ENCODE assay signal across 10 cellular contexts in genomic region chr1:23178931-23179330, GRCh38. TPM values are rescaled to one million over a fixed set of nuclear protein-coding genes. Genes with fewer than 3 reads are reported as not detected.
DNase-seq lines count a peak whose midpoint lies in the region; ATAC-seq and TF ChIP-seq lines count a peak whose summit lies in the region.
"Had no signal": no experiment of that assay in that cellular context is flagged by ENCODE, and none has a peak within 500 bp of the region (broad histone marks: within the 10 kb centered on the region; RNA-seq: fewer than 3 reads in every experiment).

No MANE protein-coding gene starts in this region.

- no peak overlapping the region for H3K9ac ChIP-seq in GM23248
- H3K9ac ChIP-seq in liver (ENCODE audit: low read depth in 1 of 2, low read length in 2 of 2): no peak overlapping the region

- no peaks in the 10 kb centered on the region for H3K9me3 Mint-ChIP-seq in activated T-helper 1 cell treated with anti-CD3 and anti-CD28 coated beads, Interleukin-12 subunit alpha, Interleukin-12 subunit beta, Interleukin-2, Interleukin-4 antibody, amounts not matched to agents 30 ng/mL and 10 ng/mL and 1 ng/mL, durations not matched to agents 14 hours and 24 hours and 36 hours
- H3K9me3 Mint-ChIP-seq: activated naive CD8-positive, alpha-beta T cell treated with anti-CD3 and anti-CD28 coated beads for 36 hours had no signal

- ATAC-seq in HG02610 (IDR thresholded peaks at IDR 0.05; ENCODE audit: unreplicated experiment): no peak

- peaks cover 9% of the 10 kb centered on the region for H3F3A ChIP-seq in GM23248 (ENCODE audit: insufficient read depth)

- H3K4me2 ChIP-seq in GM23248 (ENCODE audit: unreplicated experiment): no peak overlapping the region

- in situ Hi-C loops in GM23248 (cut with MboI): no loop called here

- no peaks in the 10 kb centered on the region for H3K9me2 ChIP-seq in GM23248 (ENCODE audit: insufficient read depth)

- H3K4me3 Mint-ChIP-seq in activated T-helper 1 cell treated with anti-CD3 and anti-CD28 coated beads, Interleukin-12 subunit alpha, Interleukin-12 subunit beta, Interleukin-2, Interleukin-4 antibody, amounts not matched to agents 30 ng/mL and 10 ng/mL and 1 ng/mL, durations not matched to agents 14 hours and 24 hours and 36 hours: peak overlapping the region; percentile 33
- H3K4me3 Mint-ChIP-seq: activated naive CD8-positive, alpha-beta T cell treated with anti-CD3 and anti-CD28 coated beads for 36 hours had no signal

- DNase-seq in AG09319 (ENCODE audit: extremely low read depth, low read depth) (no peak), GM23248 (peak; percentile 60), NCI-H510A (lab: John Stamatoyannopoulos, UW) (no peak), DMS153 (lab: John Stamatoyannopoulos, UW) (no peak), D341Med (ENCODE audit: low spot score) (no peak)
- no peak for DNase-seq in activated T-helper 1 cell treated with anti-CD3 and anti-CD28 coated beads, Interleukin-12 subunit alpha, Interleukin-12 subunit beta, Interleukin-2, Interleukin-4 antibody, amounts not matched to agents 30 ng/mL and 10 ng/mL and 1 ng/mL, durations not matched to agents 14 hours and 24 hours and 36 hours (ENCODE audit: low spot score)
- DNase-seq: activated naive CD8-positive, alpha-beta T cell treated with anti-CD3 and anti-CD28 coated beads for 36 hours had no signal

- no peaks in the 10 kb centered on the region for H3K36me3 Mint-ChIP-seq in activated T-helper 1 cell treated with anti-CD3 and anti-CD28 coated beads, Interleukin-12 subunit alpha, Interleukin-12 subunit beta, Interleukin-2, Interleukin-4 antibody, amounts not matched to agents 30 ng/mL and 10 ng/mL and 1 ng/mL, durations not matched to agents 14 hours and 24 hours and 36 hours (ENCODE audit: low read depth)
- H3K36me3 Mint-ChIP-seq: activated naive CD8-positive, alpha-beta T cell treated with anti-CD3 and anti-CD28 coated beads for 36 hours had no signal

- H3K27ac ChIP-seq in GM23248 (no peak overlapping the region), liver (ENCODE audit: low read depth in 1 of 2, low read length in 2 of 2) (no peak overlapping the region)

- H3K27me3 Mint-ChIP-seq in activated T-helper 1 cell treated with anti-CD3 and anti-CD28 coated beads, Interleukin-12 subunit alpha, Interleukin-12 subunit beta, Interleukin-2, Interleukin-4 antibody, amounts not matched to agents 30 ng/mL and 10 ng/mL and 1 ng/mL, durations not matched to agents 14 hours and 24 hours and 36 hours (ENCODE audit: insufficient read depth): peaks cover 22% of the 10 kb centered on the region

- TF ChIP-seq CTCF in AG09319 (IDR thresholded peaks at IDR 0.05; ENCODE audit: low read depth, low read length) (peak; percentile 12), liver (IDR thresholded peaks at IDR 0.05; ENCODE audit: low read depth, low read length, missing input control) (peak; percentile 10)

- no peak overlapping the region for H3K27ac Mint-ChIP-seq in activated T-helper 1 cell treated with anti-CD3 and anti-CD28 coated beads, Interleukin-12 subunit alpha, Interleukin-12 subunit beta, Interleukin-2, Interleukin-4 antibody, amounts not matched to agents 30 ng/mL and 10 ng/mL and 1 ng/mL, durations not matched to agents 14 hours and 24 hours and 36 hours
- H3K27ac Mint-ChIP-seq: activated naive CD8-positive, alpha-beta T cell treated with anti-CD3 and anti-CD28 coated beads for 36 hours had no signal

- H3K4me1 Mint-ChIP-seq in activated T-helper 1 cell treated with anti-CD3 and anti-CD28 coated beads, Interleukin-12 subunit alpha, Interleukin-12 subunit beta, Interleukin-2, Interleukin-4 antibody, amounts not matched to agents 30 ng/mL and 10 ng/mL and 1 ng/mL, durations not matched to agents 14 hours and 24 hours and 36 hours (ENCODE audit: low read depth): peaks cover 14% of the 10 kb centered on the region

- peak in 1 of 2 donors; percentile 35 for TF ChIP-seq RAD21 in liver (IDR thresholded peaks at IDR 0.05)

- H4K20me1 ChIP-seq in GM23248 (ENCODE audit: insufficient read depth): no peaks in the 10 kb centered on the region

- H2AFZ ChIP-seq in GM23248: 0 out of 2 replicates have a peak overlapping the region, but pooled peaks have one; percentile 75

- H3K36me3 ChIP-seq in GM23248 (ENCODE audit: low read depth): no peaks in the 10 kb centered on the region
- no peaks in the 10 kb centered on the region for H3K36me3 ChIP-seq in liver (ENCODE audit: control insufficient read depth in 4 of 4, insufficient read depth in 3 of 4, low read depth in 1 of 4, low read length in 3 of 4)

- H3K27me3 ChIP-seq in GM23248 (replicated peaks; ENCODE audit: insufficient read depth) (no peaks in the 10 kb centered on the region), liver (ENCODE audit: control insufficient read depth in 4 of 4, insufficient read depth in 4 of 4, low read length in 3 of 4) (no peaks in the 10 kb centered on the region)

- peaks cover 9% of the 10 kb centered on the region; the same call in 1 of the 2 replicates for H3K79me2 ChIP-seq in GM23248 (ENCODE audit: insufficient read depth)

- no peak overlapping the region for H3K4me3 ChIP-seq in GM23248
- H3K4me3 ChIP-seq in liver (ENCODE audit: low read depth in 1 of 3, low read length in 3 of 3): no peak overlapping the region
- H3K4me3 ChIP-seq: lung had no signal

- H3K9me3 ChIP-seq in GM23248 (ENCODE audit: low read depth): no peaks in the 10 kb centered on the region
- no peaks in the 10 kb centered on the region for H3K9me3 ChIP-seq in liver (ENCODE audit: control insufficient read depth in 4 of 4, low read length in 3 of 4)

- 65 to 68% methylated on average over 6 of the region's 6 CpGs for WGBS in GM23248 (ENCODE audit: low coverage in 1 of 2, low lambda C conversion rate in 2 of 2, missing lambda C conversion rate in 2 of 2), 2 experiments
- WGBS in liver: 64% methylated on average over 6 of the region's 6 CpGs

- intact Hi-C loops in activated T-helper 1 cell treated with anti-CD3 and anti-CD28 coated beads, Interleukin-12 subunit alpha, Interleukin-12 subunit beta, Interleukin-2, Interleukin-4 antibody, amounts not matched to agents 30 ng/mL and 10 ng/mL and 1 ng/mL, durations not matched to agents 14 hours and 24 hours and 36 hours (cut with micrococcal nuclease): no loop called here

- peaks cover 7% of the 10 kb centered on the region; the same call in 1 of the 2 replicates for H3K4me1 ChIP-seq in GM23248 (ENCODE audit: insufficient read depth)
- H3K4me1 ChIP-seq in liver (ENCODE audit: control insufficient read depth in 4 of 4, insufficient read depth in 4 of 4, low read length in 3 of 4): peaks cover 0 to 8% (median 4%) of the 10 kb centered on the region in 4 donors

TF ChIP-seq in liver, 16 proteins besides CTCF, POLR2A, EP300 and RAD21:
- TF ChIP-seq JUND (IDR thresholded peaks at IDR 0.05): no peak

RNA-seq across cellular contexts. Expression of gene LUZP1, which starts 10.3 kb away (rescaled TPM):
- 28.1 and 35.0 TPM in 2 replicates for total RNA-seq in GM23248 (2014; rRNA removed; shearing (Covaris generic))
- polyA plus RNA-seq in GM23248 (2016; fragmentation: Nextera tagmentation; extraction: Ambion mirVana) (52.2 and 55.8 TPM in 2 replicates), liver (1 to 10 TPM; 2.6 to 9.3 TPM)
- 23.3 and 27.7 TPM in 2 replicates for total RNA-seq in activated T-helper 1 cell treated with anti-CD3 and anti-CD28 coated beads, Interleukin-12 subunit alpha, Interleukin-12 subunit beta, Interleukin-2, Interleukin-4 antibody, amounts not matched to agents 30 ng/mL and 10 ng/mL and 1 ng/mL, durations not matched to agents 14 hours and 24 hours and 36 hours
- total RNA-seq in liver: 1 to 10 TPM; 4.3 to 5.9 TPM

RNA-seq across cellular contexts. Expression of gene HTR1D, which starts 38.4 kb away (rescaled TPM):
- not detected in 2 replicates for total RNA-seq in GM23248 (2014; rRNA removed; shearing (Covaris generic))
- not detected in 2 replicates for polyA plus RNA-seq in GM23248 (2016; fragmentation: Nextera tagmentation; extraction: Ambion mirVana)
- not detected in 2 replicates for total RNA-seq in activated T-helper 1 cell treated with anti-CD3 and anti-CD28 coated beads, Interleukin-12 subunit alpha, Interleukin-12 subunit beta, Interleukin-2, Interleukin-4 antibody, amounts not matched to agents 30 ng/mL and 10 ng/mL and 1 ng/mL, durations not matched to agents 14 hours and 24 hours and 36 hours
- under 1 TPM in 1 of 2 donors, not detected in 1; 0.05 TPM for total RNA-seq in liver
- not detected for polyA plus RNA-seq in liver
- total RNA-seq: activated naive CD8-positive, alpha-beta T cell treated with anti-CD3 and anti-CD28 coated beads for 36 hours had no signal
